Comparison of ENCODE assay signal across 1 cellular context in genomic region chrX:96684339-96685204, GRCh38.
TF ChIP-seq lines count a peak whose summit lies in the region.

TSS of gene DIAPH2 (plus strand) at chrX:96684842.

TF ChIP-seq in HepG2, 621 proteins besides CTCF, POLR2A, EP300 and RAD21 (continued from another document and continues in another):
- TF ChIP-seq BCL3 (CRISPR knock-in tag; IDR thresholded peaks at IDR 0.05) (no peak), POGZ (CRISPR knock-in tag; IDR thresholded peaks at IDR 0.05) (0 out of 2 replicates have a peak, but pooled peaks have one; percentile 40), ZNF138 (CRISPR knock-in tag; IDR thresholded peaks at IDR 0.05; ENCODE audit: low read depth) (no peak), NAIF1 (CRISPR knock-in tag; IDR thresholded peaks at IDR 0.05; ENCODE audit: borderline replicate concordance) (no peak), ZBTB14 (CRISPR knock-in tag; IDR thresholded peaks at IDR 0.05) (no peak), ZNF296 (CRISPR knock-in tag; conservative IDR thresholded peaks at IDR 0.05) (no peak), ZNF501 (CRISPR knock-in tag; IDR thresholded peaks at IDR 0.05) (no peak), ZNF275 (CRISPR knock-in tag; IDR thresholded peaks at IDR 0.05; ENCODE audit: borderline replicate concordance) (no peak), THAP11 (CRISPR knock-in tag; IDR thresholded peaks at IDR 0.05) (peak; percentile 21; the same call in 1 of the 2 replicates), MTF2 (CRISPR knock-in tag; IDR thresholded peaks at IDR 0.05; ENCODE audit: borderline replicate concordance) (no peak), ZNF710 (CRISPR knock-in tag; IDR thresholded peaks at IDR 0.05; ENCODE audit: borderline replicate concordance) (no peak), ZNF563 (CRISPR knock-in tag; IDR thresholded peaks at IDR 0.05) (no peak), RBFOX2 (IDR thresholded peaks at IDR 0.05; ENCODE audit: low read depth, low read length) (peak; percentile 72), ZNF407 (CRISPR knock-in tag; IDR thresholded peaks at IDR 0.05; ENCODE audit: not compliant biosample characterization) (no peak), GATAD1 (CRISPR knock-in tag; IDR thresholded peaks at IDR 0.05) (no peak), POGK (CRISPR knock-in tag; conservative IDR thresholded peaks at IDR 0.05) (no peak), TCF7 (IDR thresholded peaks at IDR 0.05; ENCODE audit: low read depth) (peak; percentile 74), KDM4B (CRISPR knock-in tag; IDR thresholded peaks at IDR 0.05) (no peak), ZNF749 (CRISPR knock-in tag; IDR thresholded peaks at IDR 0.05; ENCODE audit: borderline replicate concordance) (no peak), JUND (CRISPR knock-in tag; IDR thresholded peaks at IDR 0.05) (no peak), KMT2B (CRISPR knock-in tag; IDR thresholded peaks at IDR 0.05) (peak; percentile 52; the same call in 1 of the 2 replicates), ZNF276 (CRISPR knock-in tag; IDR thresholded peaks at IDR 0.05; ENCODE audit: low read depth) (no peak), PATZ1 (CRISPR knock-in tag; IDR thresholded peaks at IDR 0.05) (no peak), TEAD2 (CRISPR knock-in tag; IDR thresholded peaks at IDR 0.05) (no peak), SKI (IDR thresholded peaks at IDR 0.05; ENCODE audit: partially characterized antibody) (no peak), ZNF619 (CRISPR knock-in tag; IDR thresholded peaks at IDR 0.05) (no peak), ZNF530 (CRISPR knock-in tag; IDR thresholded peaks at IDR 0.05; ENCODE audit: low read depth) (no peak), CENPBD1 (CRISPR knock-in tag; IDR thresholded peaks at IDR 0.05; ENCODE audit: borderline replicate concordance, low read depth) (no peak), ZSCAN22 (CRISPR knock-in tag; IDR thresholded peaks at IDR 0.05) (no peak), CERS6 (CRISPR knock-in tag; IDR thresholded peaks at IDR 0.05) (no peak), SNRNP70 (IDR thresholded peaks at IDR 0.05; ENCODE audit: low read depth, low read length) (no peak), BRF2 (CRISPR knock-in tag; IDR thresholded peaks at IDR 0.05) (no peak), CCAR2 (optimal IDR thresholded peaks at IDR 0.05; ENCODE audit: low read depth, low read length) (no peak), ZNF30 (CRISPR knock-in tag; IDR thresholded peaks at IDR 0.05) (no peak), NCOA5 (CRISPR knock-in tag; IDR thresholded peaks at IDR 0.05) (no peak), ZMYM2 (CRISPR knock-in tag; IDR thresholded peaks at IDR 0.05) (no peak; the same call in 1 of the 2 replicates), SMAD1 (CRISPR knock-in tag; IDR thresholded peaks at IDR 0.05; ENCODE audit: borderline replicate concordance, low read depth) (no peak), CHD4 (IDR thresholded peaks at IDR 0.05; ENCODE audit: borderline replicate concordance, low read length) (no peak), AHR (CRISPR knock-in tag; IDR thresholded peaks at IDR 0.05) (no peak)
